ENCODE assay signal across 18 cellular contexts in the genomic region with DNA sequence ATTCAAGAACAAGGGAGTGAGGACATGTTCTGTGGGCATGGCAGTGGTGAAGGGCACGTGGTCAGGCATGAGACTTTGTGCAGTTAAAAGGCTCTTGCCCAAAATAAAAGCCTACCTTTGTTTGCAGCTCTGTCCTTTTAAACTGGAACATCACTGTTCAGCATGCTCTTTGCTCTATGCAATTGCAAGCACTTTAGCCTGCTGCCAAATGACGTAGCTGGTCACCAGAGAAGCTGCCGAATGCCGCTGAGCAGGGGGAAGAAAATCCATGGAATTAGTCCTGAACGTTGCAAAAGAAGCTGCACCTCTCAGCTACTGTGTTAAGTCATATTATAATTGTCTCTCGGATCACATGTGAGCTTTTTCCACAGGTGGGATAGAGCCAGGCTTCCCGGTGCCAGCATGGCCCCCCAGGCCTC.
A peak's percentile ranks its signal among the peaks of the same experiment; 100 is the strongest.
DNase-seq lines count a peak whose midpoint lies in the region; ATAC-seq, FAIRE-seq and TF ChIP-seq lines count a peak whose summit lies in the region.
"Had no signal": no experiment of that assay in that cellular context is flagged by ENCODE, and none has a peak within 500 bp of the region (broad histone marks: within the 10 kb centered on the region; RNA-seq: fewer than 3 reads in every experiment).

No MANE protein-coding gene starts in this region.

- TF ChIP-seq CTCF in mammary epithelial cell (conservative IDR thresholded peaks at IDR 0.05 in 1 of 2, IDR thresholded peaks at IDR 0.05 in 1 of 2; ENCODE audit: extremely low read depth in 1 of 2, insufficient read depth in 1 of 2, low read depth in 1 of 2, low read length in 2 of 2) (no peak), HepG2 (CRISPR knock-in tag; IDR thresholded peaks at IDR 0.05) (no peak)

- no peaks in the 10 kb centered on the region for H3K36me3 Mint-ChIP-seq in effector memory CD8-positive, alpha-beta T cell (ENCODE audit: insufficient read depth)
- H3K36me3 Mint-ChIP-seq: memory B cell had no signal

- H3K4me3 Mint-ChIP-seq in effector memory CD8-positive, alpha-beta T cell: no peak overlapping the region
- H3K4me3 Mint-ChIP-seq: memory B cell, nephron progenitor cell had no signal

- H3K27ac ChIP-seq in mammary epithelial cell (ENCODE audit: insufficient read depth, low read depth, low read length) (no peak overlapping the region), HepG2 (ENCODE audit: extremely low read length, insufficient read depth, low read length) (no peak overlapping the region), skeletal muscle tissue (ENCODE audit: low read depth, low read length) (peak overlapping the region; percentile 38)

- FAIRE-seq in HepG2 (lab: Jason Lieb, UNC) (no peak), GM12891 (lab: Jason Lieb, UNC) (no peak)
- FAIRE-seq: G401.6, islet of Langerhans had no signal

- H3K9ac ChIP-seq in mammary epithelial cell (ENCODE audit: insufficient read depth, low read length): no peak overlapping the region
- no peak overlapping the region for H3K9ac ChIP-seq in HepG2 (ENCODE audit: insufficient read depth, low read depth, low read length)
- H3K9ac ChIP-seq in skeletal muscle tissue (ENCODE audit: low read depth in 1 of 3, low read length in 3 of 3): peak overlapping the region in 1 of 3 donors; percentile 54

- H3K4me3 ChIP-seq in mammary epithelial cell (replicated peaks in 1 of 3; ENCODE audit: insufficient read depth in 1 of 3, low read depth in 2 of 3, low read length in 3 of 3): no peak overlapping the region
- H3K4me3 ChIP-seq in HepG2 (replicated peaks in 1 of 3; ENCODE audit: insufficient read depth in 1 of 3, low read depth in 2 of 3, low read length in 3 of 3): no peak overlapping the region
- H3K4me3 ChIP-seq in skeletal muscle tissue (ENCODE audit: low read length in 3 of 3): peak overlapping the region in 2 of 3 donors; percentile 27 to 49

- POLR2A ChIA-PET in HepG2 (lab: Yijun Ruan, JAX): no interaction called here

- ATAC-seq in HepG2: peak; percentile 77
- no peak for ATAC-seq in effector memory CD8-positive, alpha-beta T cell (replicated peaks)

- H3K27me3 ChIP-seq in mammary epithelial cell (ENCODE audit: insufficient read depth, low read length): no peaks in the 10 kb centered on the region
- H3K27me3 ChIP-seq in HepG2 (ENCODE audit: control insufficient read depth in 1 of 2, insufficient read depth in 2 of 2, low read length in 2 of 2): no peaks in the 10 kb centered on the region
- H3K27me3 ChIP-seq in skeletal muscle tissue (ENCODE audit: control insufficient read depth in 3 of 3, insufficient read depth in 3 of 3, low read length in 3 of 3): no peaks in the 10 kb centered on the region

- H3K36me3 ChIP-seq in mammary epithelial cell (ENCODE audit: insufficient read depth, low read length): no peaks in the 10 kb centered on the region
- no peaks in the 10 kb centered on the region for H3K36me3 ChIP-seq in HepG2 (replicated peaks in 1 of 2; ENCODE audit: control insufficient read depth in 1 of 2, insufficient read depth in 2 of 2, low read length in 2 of 2)
- no peaks in the 10 kb centered on the region for H3K36me3 ChIP-seq in skeletal muscle tissue (ENCODE audit: control insufficient read depth in 3 of 3, insufficient read depth in 3 of 3, low read length in 3 of 3)

- H3K9me3 ChIP-seq in mammary epithelial cell (replicated peaks; ENCODE audit: insufficient read depth, low read length) (no peaks in the 10 kb centered on the region), HepG2 (ENCODE audit: low read length) (no peaks in the 10 kb centered on the region), skeletal muscle tissue (ENCODE audit: control insufficient read depth in 3 of 3, low read length in 3 of 3) (no peaks in the 10 kb centered on the region)

- 14% methylated on average over 7 of the region's 7 CpGs for WGBS in mammary epithelial cell (ENCODE audit: low coverage, missing lambda C conversion rate)
- 8% methylated on average over 7 of the region's 7 CpGs for WGBS in HepG2 (ENCODE audit: low lambda C conversion rate)

- H3K4me1 ChIP-seq in mammary epithelial cell (ENCODE audit: insufficient read depth, low read length) (peaks cover 50% of the 10 kb centered on the region), HepG2 (ENCODE audit: insufficient read depth, low read length) (no peaks in the 10 kb centered on the region), skeletal muscle tissue (ENCODE audit: control insufficient read depth in 3 of 3, insufficient read depth in 3 of 3, low read length in 3 of 3) (peaks cover 0 to 27% (median 10%) of the 10 kb centered on the region in 3 donors)

- H2AFZ ChIP-seq in mammary epithelial cell (ENCODE audit: low read depth, low read length): peak overlapping the region; percentile 41
- H2AFZ ChIP-seq in HepG2 (ENCODE audit: low read length): no peak overlapping the region

- TF ChIP-seq POLR2A in HepG2 (IDR thresholded peaks at IDR 0.05; ENCODE audit: insufficient read depth in 1 of 2, low read depth in 2 of 2, low read length in 2 of 2) (no peak), GM12891 (IDR thresholded peaks at IDR 0.05; ENCODE audit: low read depth, low read length) (no peak)

- no TSS peak for BruUV-seq in mammary epithelial cell (replicated peaks; lab: Mats Ljungman, UMichigan)
- no TSS peak for BruUV-seq in HepG2 (replicated peaks; lab: Mats Ljungman, UMichigan)

- H4K20me1 ChIP-seq in mammary epithelial cell (ENCODE audit: insufficient read depth, low read length) (no peaks in the 10 kb centered on the region), HepG2 (ENCODE audit: insufficient read depth, low read length) (no peaks in the 10 kb centered on the region)

- no peaks in the 10 kb centered on the region for H3K4me1 Mint-ChIP-seq in effector memory CD8-positive, alpha-beta T cell (ENCODE audit: low read depth in 2 of 2)
- H3K4me1 Mint-ChIP-seq: memory B cell, nephron progenitor cell had no signal

- in situ Hi-C loops in mammary epithelial cell (cut with MboI; ENCODE audit: low sequenced_read_pairs in 2 of 2) (no loop called here), HepG2 (cut with HindIII; ENCODE audit: extremely low pct_ligation_motif_present, low pct_unique_long_range_greater_than_20kb) (no loop called here)

- TF ChIP-seq RAD21 in HepG2 (CRISPR knock-in tag; IDR thresholded peaks at IDR 0.05): no peak

- DNase-seq in LHCN-M2 (ENCODE audit: low read depth): peak; percentile 72
- DNase-seq in mammary epithelial cell: no peak
- DNase-seq in HepG2 (ENCODE audit: low spot score): peak; percentile 17
- DNase-seq in effector memory CD8-positive, alpha-beta T cell: no peak
- DNase-seq in GM12891 (ENCODE audit: insufficient read length, low spot score): no peak
- no peak for DNase-seq in NCI-H2107 (lab: John Stamatoyannopoulos, UW)
- DNase-seq: activated CD4-positive, CD25-positive, alpha-beta regulatory T cell; AML-193; NCI-H187; NCI-H446 treated with DMSO at 0.1 percent for 48 hours; nephron progenitor cell; SIG-M5; stimulated activated CD4-positive, alpha-beta T cell treated with anti-CD3 and anti-CD28 coated beads, Interleukin-1b, Interleukin-23, amount 100 ng/mL, for 48 hours had no signal

- dilution Hi-C loops in mammary epithelial cell (cut with HindIII; ENCODE audit: low sequenced_read_pairs): loop anchor here (5.0 kb wide), 1 partner anchor 40 kb away; no protein-coding TSS in a partner anchor

- no peak overlapping the region for H3K27ac Mint-ChIP-seq in effector memory CD8-positive, alpha-beta T cell
- H3K27ac Mint-ChIP-seq: activated T-helper 2 cell treated with anti-CD3 and anti-CD28 coated beads, Interferon-gamma antibody, Interleukin-2, Interleukin-4, amounts not matched to agents 10 μg/mL and 5 μg/mL and 100 μg/mL, durations not matched to agents 14 hours and 24 hours and 36 hours; memory B cell; nephron progenitor cell had no signal

- no peaks in the 10 kb centered on the region for H3K79me2 ChIP-seq in mammary epithelial cell (ENCODE audit: insufficient read depth, low read length)
- H3K79me2 ChIP-seq in HepG2 (ENCODE audit: insufficient read depth, low read length): no peaks in the 10 kb centered on the region

- TF ChIP-seq EP300 in HepG2 (IDR thresholded peaks at IDR 0.05; ENCODE audit: low read depth in 2 of 2, low read length in 2 of 2) (no peak), HepG2 (CRISPR knock-in tag; IDR thresholded peaks at IDR 0.05; ENCODE audit: borderline replicate concordance) (no peak)

- H3K9me3 Mint-ChIP-seq in effector memory CD8-positive, alpha-beta T cell: peaks cover 4 to 6% of the 10 kb centered on the region in 2 donors
- H3K9me3 Mint-ChIP-seq: activated T-helper 2 cell treated with anti-CD3 and anti-CD28 coated beads, Interferon-gamma antibody, Interleukin-2, Interleukin-4, amounts not matched to agents 10 μg/mL and 5 μg/mL and 100 μg/mL, durations not matched to agents 14 hours and 24 hours and 36 hours; nephron progenitor cell had no signal

- H3K4me2 ChIP-seq in mammary epithelial cell (ENCODE audit: insufficient read depth, low read depth, low read length) (no peak overlapping the region), HepG2 (ENCODE audit: low read depth, low read length) (peak overlapping the region; percentile 29; the same call in 1 of the 2 replicates)

- CTCF ChIA-PET in mammary epithelial cell (lab: Charles Lee; ENCODE audit: low non-redundant PET) (interaction anchor here (0.7 kb wide), 1 partner anchor 269 kb away, joined by 7 read pairs; no protein-coding TSS in a partner anchor), HepG2 (lab: Yijun Ruan, JAX; ENCODE audit: low intra/inter-chr PET ratio, low total read pairs) (no interaction called here)

- no peaks in the 10 kb centered on the region for H3K27me3 Mint-ChIP-seq in effector memory CD8-positive, alpha-beta T cell
- H3K27me3 Mint-ChIP-seq: memory B cell had no signal

- intact Hi-C loops in mammary epithelial cell (cut with micrococcal nuclease) (loop anchor here (5.0 kb wide), 1 partner anchor 200 kb away; no protein-coding TSS in a partner anchor), HepG2 (cut with micrococcal nuclease; ENCODE audit: unreplicated experiment) (no loop called here)

TF ChIP-seq in HepG2, 621 proteins besides CTCF, POLR2A, EP300 and RAD21 (continues in another document):
- TF ChIP-seq IRF2 (CRISPR knock-in tag; IDR thresholded peaks at IDR 0.05): no peak
- no peak for TF ChIP-seq ZNF605 (CRISPR knock-in tag; IDR thresholded peaks at IDR 0.05)
- peak; percentile 46; the same call in 1 of the 2 replicates for TF ChIP-seq RFX5 (IDR thresholded peaks at IDR 0.05; ENCODE audit: low read depth, low read length)

TF ChIP-seq in GM12891, 5 proteins besides CTCF, POLR2A, EP300 and RAD21:
- TF ChIP-seq POU2F2 (IDR thresholded peaks at IDR 0.05; ENCODE audit: low read depth, low read length) (no peak), SPI1 (IDR thresholded peaks at IDR 0.05; ENCODE audit: low read depth, low read length) (no peak), POLR2AphosphoS5 (IDR thresholded peaks at IDR 0.05; ENCODE audit: low read depth, low read length) (no peak), PAX5 (IDR thresholded peaks at IDR 0.05; ENCODE audit: insufficient read depth, low read length, severe bottlenecking) (no peak), TAF1 (IDR thresholded peaks at IDR 0.05; ENCODE audit: low read depth, low read length) (no peak)

Comparison
In these comparisons a context has a peak if more than half of its experiments do, and no peak if none do; other contexts are left out.
1. DNase-seq: peak in LHCN-M2 (single experiment) and HepG2 (single experiment); none in mammary epithelial cell (single experiment), effector memory CD8-positive, alpha-beta T cell (0 of 3), GM12891 (single experiment) and NCI-H2107 (single experiment).
2. H3K4me3 ChIP-seq: peak in skeletal muscle tissue (2 of 3); none in mammary epithelial cell (0 of 3) and HepG2 (0 of 3).